In the genomic region with DNA sequence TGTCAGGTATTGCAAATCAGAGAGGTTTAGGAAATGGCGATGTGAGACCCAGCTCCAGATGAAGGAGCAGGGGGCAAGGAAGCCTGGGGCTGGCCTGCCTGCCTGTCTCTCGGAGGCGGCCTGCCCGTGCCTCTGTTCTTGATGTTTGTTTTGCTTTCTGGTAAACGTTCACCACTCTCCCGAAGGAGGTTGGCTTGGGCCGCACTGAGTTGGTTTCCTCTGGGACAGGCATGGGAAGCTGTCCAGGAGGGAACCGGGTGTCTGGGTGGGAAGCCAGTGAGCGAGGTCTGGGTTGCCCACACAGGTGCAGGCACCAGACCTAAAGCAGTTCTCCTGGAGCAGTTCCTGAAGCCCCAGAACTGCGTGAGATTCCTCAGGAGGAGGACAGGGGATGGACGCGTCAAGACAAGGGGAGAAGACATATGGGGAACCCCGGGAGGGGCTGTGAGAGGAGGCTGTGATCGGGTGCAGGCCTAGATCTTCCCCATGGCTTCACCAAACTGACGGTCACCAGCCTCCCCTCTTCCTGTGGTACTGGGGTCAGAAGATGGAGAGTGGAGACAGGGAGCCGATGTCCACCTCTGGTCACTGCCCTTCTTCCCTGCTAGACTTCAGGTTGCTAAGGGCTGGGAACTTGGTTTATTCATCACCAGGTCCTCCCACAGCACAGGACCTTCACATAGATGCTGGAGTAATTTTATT, we compare ENCODE assay signal across 2 cellular contexts.
TF ChIP-seq lines count a peak whose summit lies in the region.

No MANE protein-coding gene starts in this region.

TF ChIP-seq in A549, 52 proteins besides CTCF, POLR2A, EP300 and RAD21:
- TF ChIP-seq GATA3 (IDR thresholded peaks at IDR 0.05; ENCODE audit: borderline replicate concordance) (no peak), MYC (IDR thresholded peaks at IDR 0.05; ENCODE audit: borderline replicate concordance, low read length) (no peak), RNF2 (IDR thresholded peaks at IDR 0.05; ENCODE audit: borderline replicate concordance, low read depth) (no peak), EHMT2 (IDR thresholded peaks at IDR 0.05; ENCODE audit: low read depth) (no peak), HEYL (CRISPR knock-in tag; IDR thresholded peaks at IDR 0.05) (no peak), KDM5A (IDR thresholded peaks at IDR 0.05) (no peak), RFX5 (IDR thresholded peaks at IDR 0.05) (no peak), NR3C1 (IDR thresholded peaks at IDR 0.05) (no peak), TFCP2L1 (CRISPR knock-in tag; IDR thresholded peaks at IDR 0.05) (no peak), REST (IDR thresholded peaks at IDR 0.05) (no peak), EHF (CRISPR knock-in tag; IDR thresholded peaks at IDR 0.05) (no peak), TP53 (CRISPR knock-in tag; IDR thresholded peaks at IDR 0.05) (no peak), JUN (IDR thresholded peaks at IDR 0.05) (no peak), FOSL2 (IDR thresholded peaks at IDR 0.05) (no peak), FOSL2 (CRISPR knock-in tag; IDR thresholded peaks at IDR 0.05) (no peak), PHF8 (IDR thresholded peaks at IDR 0.05; ENCODE audit: borderline replicate concordance, low read depth) (no peak)
- TF ChIP-seq, protein P1, sequence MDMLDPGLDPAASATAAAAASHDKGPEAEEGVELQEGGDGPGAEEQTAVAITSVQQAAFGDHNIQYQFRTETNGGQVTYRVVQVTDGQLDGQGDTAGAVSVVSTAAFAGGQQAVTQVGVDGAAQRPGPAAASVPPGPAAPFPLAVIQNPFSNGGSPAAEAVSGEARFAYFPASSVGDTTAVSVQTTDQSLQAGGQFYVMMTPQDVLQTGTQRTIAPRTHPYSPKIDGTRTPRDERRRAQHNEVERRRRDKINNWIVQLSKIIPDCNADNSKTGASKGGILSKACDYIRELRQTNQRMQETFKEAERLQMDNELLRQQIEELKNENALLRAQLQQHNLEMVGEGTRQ (IDR thresholded peaks at IDR 0.05): no peak
TF ChIP-seq in A549: peak in this region for 0.

TF ChIP-seq in WTC11, 78 proteins besides CTCF, POLR2A, EP300 and RAD21:
- no peak for TF ChIP-seq PREB (CRISPR knock-in tag; IDR thresholded peaks at IDR 0.05; ENCODE audit: borderline replicate concordance)
- no peak for TF ChIP-seq HMGXB4 (CRISPR knock-in tag; IDR thresholded peaks at IDR 0.05)
- no peak for TF ChIP-seq NR1H2 (CRISPR knock-in tag; IDR thresholded peaks at IDR 0.05)
- TF ChIP-seq ZNF232 (CRISPR knock-in tag; IDR thresholded peaks at IDR 0.05): no peak
- TF ChIP-seq FOXP4 (CRISPR knock-in tag; IDR thresholded peaks at IDR 0.05): no peak
- TF ChIP-seq NR3C1 (CRISPR knock-in tag; conservative IDR thresholded peaks at IDR 0.05; ENCODE audit: low read depth): no peak
TF ChIP-seq in WTC11: peak in this region for 0.
